In genomic region chr5:174723979-174724483, GRCh38 we compare ENCODE assay signal across 8 cellular contexts. TPM values are rescaled to one million over a fixed set of nuclear protein-coding genes. Genes with fewer than 3 reads are reported as not detected.
DNase-seq lines count a peak whose midpoint lies in the region; ATAC-seq and TF ChIP-seq lines count a peak whose summit lies in the region.

No MANE protein-coding gene starts in this region.

- H3K27me3 Mint-ChIP-seq in naive B cell = peaks cover 68 to 92% (median 71%) of the 10 kb centered on the region in 3 donors

- H3K9me3 ChIP-seq in MG63 = no peaks in the 10 kb centered on the region

- H3K9me3 Mint-ChIP-seq in naive B cell = peaks cover 0 to 23% (median 5%) of the 10 kb centered on the region in 7 donors

- H3K36me3 Mint-ChIP-seq in naive B cell = peaks cover 0 to 6% of the 10 kb centered on the region in 2 donors

- H3K36me3 ChIP-seq in MG63 = no peaks in the 10 kb centered on the region

- H3K4me3 ChIP-seq in MG63 (peak overlapping the region; percentile 87), dorsolateral prefrontal cortex (peak overlapping the region; percentile 24 to 63 (median 49))

- no peak overlapping the region for H3K27ac Mint-ChIP-seq in naive B cell

- H3K27ac ChIP-seq in dorsolateral prefrontal cortex = no peak overlapping the region

- DNase-seq in AG08395 (ENCODE audit: low spot score) = peak; percentile 15
- no peak for DNase-seq in MG63
- DNase-seq in dorsolateral prefrontal cortex = no peak
- DNase-seq in naive B cell = no peak
- DNase-seq in stimulated activated CD4-positive, alpha-beta T cell treated with anti-CD3 and anti-CD28 coated beads, Interleukin-4, amount 100 ng/mL, for 4 hours = no peak
- DNase-seq in SKM-1 treated with dmso at 0.1 percent for 144 hours (lab: John Stamatoyannopoulos, UW; ENCODE audit: unreplicated experiment) = no peak

- H3K27me3 ChIP-seq in MG63 (peaks cover 35% of the 10 kb centered on the region), dorsolateral prefrontal cortex (peaks cover 20 to 100% (median 98%) of the 10 kb centered on the region in 45 donors)

- TF ChIP-seq CTCF in dorsolateral prefrontal cortex (IDR thresholded peaks at IDR 0.05 in 54 of 56, conservative IDR thresholded peaks at IDR 0.05 in 2 of 56; ENCODE audit: low read depth in 1 of 56, partially characterized antibody in 56 of 56) = no peak

- H3K4me3 Mint-ChIP-seq in naive B cell = peak overlapping the region in 7 of 8 donors; percentile 39 to 82 (median 65)

- intact Hi-C loops in dorsolateral prefrontal cortex (cut with DNase I) = no loop called here

- peaks cover 4 to 17% (median 7%) of the 10 kb centered on the region in 3 donors for H3K4me1 Mint-ChIP-seq in naive B cell

- ATAC-seq in naive B cell (ENCODE audit: low read depth in 2 of 2) = no peak
- ATAC-seq in HG03159 (IDR thresholded peaks at IDR 0.05; ENCODE audit: unreplicated experiment) = no peak
- ATAC-seq in HG03571 (IDR thresholded peaks at IDR 0.05; ENCODE audit: unreplicated experiment) = no peak

RNA-seq across cellular contexts. Expression of gene MSX2, which starts 0.4 kb away (rescaled TPM):
- 8.5 and 10.7 TPM in 2 replicates for total RNA-seq in MG63 (2014; rRNA removed; shearing (Covaris generic); ENCODE audit: low replicate concordance)
- total RNA-seq in dorsolateral prefrontal cortex = 1 to 10 TPM in 42 of 120 experiments, under 1 TPM in 60, not detected in 18; 0.19 to 9.1 (median 0.85) TPM
- not detected for polyA plus RNA-seq in naive B cell (ENCODE audit: low read depth in 6 of 6)
